ENCODE assay signal across 8 cellular contexts in genomic region chr6:31729515-31729978, GRCh38. TPM values are rescaled to one million over a fixed set of nuclear protein-coding genes. Genes with fewer than 3 reads are reported as not detected.
A peak's percentile ranks its signal among the peaks of the same experiment; 100 is the strongest.
DNase-seq lines count a peak whose midpoint lies in the region; ATAC-seq and TF ChIP-seq lines count a peak whose summit lies in the region.

No MANE protein-coding gene starts in this region.

- no peaks in the 10 kb centered on the region for H3K79me2 ChIP-seq in parathyroid adenoma

- H3K4me3 ChIP-seq in adrenal gland: peak overlapping the region in 3 of 4 donors; percentile 43 to 78 (median 51)
- H3K4me3 ChIP-seq in parathyroid adenoma (ENCODE audit: low read depth, low read length): peak overlapping the region; percentile 94
- peak overlapping the region; percentile 69 to 78 for H3K4me3 ChIP-seq in tibial artery

- TF ChIP-seq CTCF in adrenal gland (IDR thresholded peaks at IDR 0.05): peak; percentile 26 to 81 (median 64)
- peak; percentile 83 for TF ChIP-seq CTCF in parathyroid adenoma (IDR thresholded peaks at IDR 0.05)
- TF ChIP-seq CTCF in tibial artery (IDR thresholded peaks at IDR 0.05): no peak

- H2AFZ ChIP-seq in parathyroid adenoma: peak overlapping the region; percentile 70

- peak; percentile 85 for DNase-seq in ACHN
- DNase-seq in KBM-7: peak; percentile 92
- DNase-seq in SW 1271 (lab: John Stamatoyannopoulos, UW): peak; percentile 84 to 93
- DNase-seq in adrenal gland: peak; percentile 86 to 95 (median 90)
- DNase-seq in cardiac septum (ENCODE audit: low spot score): peak; percentile 96
- peak; percentile 95 to 98 for DNase-seq in tibial artery

- intact Hi-C loops in adrenal gland (cut with DNase I) (no loop called here), cardiac septum (cut with DNase I) (loop anchor here (2.0 to 5.0 kb wide), 3 partner anchors 27 to 105 kb away; partner anchors contain the start of genes ABHD16A and SAPCD1), tibial artery (cut with DNase I; ENCODE audit: low total_unique reads) (loop anchor here (10.0 kb wide), 1 partner anchor 105 kb away; no protein-coding TSS in a partner anchor)

- no peak overlapping the region for H3K9ac ChIP-seq in parathyroid adenoma

- TF ChIP-seq POLR2A in adrenal gland (IDR thresholded peaks at IDR 0.05): peak; percentile 21 to 45

- peaks cover 11 to 62% of the 10 kb centered on the region in 2 donors for H3K4me1 ChIP-seq in adrenal gland (replicated peaks in 1 of 2)
- H3K4me1 ChIP-seq in parathyroid adenoma: peaks cover 4% of the 10 kb centered on the region
- H3K4me1 ChIP-seq in tibial artery: peaks cover 0 to 45% (median 34%) of the 10 kb centered on the region in 4 donors

- H3K27me3 ChIP-seq in adrenal gland (no peaks in the 10 kb centered on the region), parathyroid adenoma (ENCODE audit: control insufficient read depth, insufficient read depth, low read length) (no peaks in the 10 kb centered on the region), tibial artery (no peaks in the 10 kb centered on the region)

- peak overlapping the region; percentile 98 for H3K4me2 ChIP-seq in parathyroid adenoma (ENCODE audit: low read length)

- in situ Hi-C loops in ACHN (cut with HindIII; ENCODE audit: low pct_ligation_motif_present, low pct_unique_long_range_greater_than_20kb, low sequenced_read_pairs) (no loop called here), KBM-7 (cut with MboI; ENCODE audit: low pct_unique_long_range_greater_than_20kb, low sequenced_read_pairs) (no loop called here)

- H3K36me3 ChIP-seq in adrenal gland (replicated peaks in 1 of 2) (peaks cover 0 to 37% of the 10 kb centered on the region in 2 donors), parathyroid adenoma (ENCODE audit: control insufficient read depth, insufficient read depth, low read length) (no peaks in the 10 kb centered on the region), tibial artery (peaks cover 58 to 69% (median 67%) of the 10 kb centered on the region in 3 donors)

- 0% methylated on average over 13 to 29 of the region's 29 CpGs for WGBS in adrenal gland, 4 donors

- no peaks in the 10 kb centered on the region for H3K9me3 ChIP-seq in adrenal gland (replicated peaks in 1 of 3)
- no peaks in the 10 kb centered on the region for H3K9me3 ChIP-seq in parathyroid adenoma (ENCODE audit: control insufficient read depth, low read length)
- H3K9me3 ChIP-seq in tibial artery: no peaks in the 10 kb centered on the region

- ATAC-seq in GM18909 (IDR thresholded peaks at IDR 0.05; ENCODE audit: poor library complexity, unreplicated experiment): peak; percentile 43

- H3K27ac ChIP-seq in adrenal gland: peak overlapping the region; percentile 50 to 93 (median 61)
- peak overlapping the region; percentile 61 for H3K27ac ChIP-seq in parathyroid adenoma
- H3K27ac ChIP-seq in tibial artery: peak overlapping the region; percentile 88 to 94

RNA-seq across cellular contexts. Expression of gene DDAH2, which starts 0.4 kb away (rescaled TPM):
- total RNA-seq in adrenal gland (10 to 100 TPM; 21.1 to 52.7 (median 33.1) TPM), cardiac septum (69.9 TPM)
- 100 to 1,000 TPM in 2 of 3 donors, 1 to 10 TPM in 1; 6.4 to 202 (median 138) TPM for polyA plus RNA-seq in adrenal gland

RNA-seq across cellular contexts. Expression of gene MPIG6B, which starts 6.4 kb away (rescaled TPM):
- under 1 TPM in 1 of 8 donors, not detected in 7; 0.65 TPM for total RNA-seq in adrenal gland
- under 1 TPM in 2 of 3 donors, not detected in 1; 0.07 to 0.08 TPM for polyA plus RNA-seq in adrenal gland
- 0.24 TPM for total RNA-seq in cardiac septum

RNA-seq across cellular contexts. Expression of gene CLIC1, which starts 6.8 kb away (rescaled TPM):
- total RNA-seq in adrenal gland (100 to 1,000 TPM; 176 to 281 (median 217) TPM), cardiac septum (131 TPM)
- polyA plus RNA-seq in adrenal gland: 100 to 1,000 TPM; 109 to 252 (median 146) TPM

RNA-seq across cellular contexts. Expression of gene LY6G6C, which starts 8.0 kb away (rescaled TPM):
- total RNA-seq in adrenal gland (not detected), cardiac septum (not detected)
- not detected for polyA plus RNA-seq in adrenal gland

RNA-seq across cellular contexts. Expression of gene MSH5, which starts 10.3 kb away (rescaled TPM):
- total RNA-seq in adrenal gland (10 to 100 TPM in 2 of 8 donors, 1 to 10 TPM in 6; 3.0 to 16.7 (median 5.8) TPM), cardiac septum (1.7 TPM)
- 10 to 100 TPM in 2 of 3 donors, 1 to 10 TPM in 1; 3.6 to 24.5 (median 16.8) TPM for polyA plus RNA-seq in adrenal gland

Comparison
In these comparisons a context has a peak if more than half of its experiments do, and no peak if none do; other contexts are left out.
1. Peak in every context shown above with its lines: DNase-seq, ATAC-seq, H3K4me3 ChIP-seq and H3K27ac ChIP-seq.
2. CTCF ChIP-seq: peak in adrenal gland (6 of 6) and parathyroid adenoma (single experiment); none in tibial artery (0 of 2).
3. intact Hi-C loops: an anchor here in cardiac septum (2.0 to 5.0 kb wide) and tibial artery (10.0 kb wide); none called in adrenal gland.